Comparison of ENCODE assay signal across 8 cellular contexts in the genomic region with DNA sequence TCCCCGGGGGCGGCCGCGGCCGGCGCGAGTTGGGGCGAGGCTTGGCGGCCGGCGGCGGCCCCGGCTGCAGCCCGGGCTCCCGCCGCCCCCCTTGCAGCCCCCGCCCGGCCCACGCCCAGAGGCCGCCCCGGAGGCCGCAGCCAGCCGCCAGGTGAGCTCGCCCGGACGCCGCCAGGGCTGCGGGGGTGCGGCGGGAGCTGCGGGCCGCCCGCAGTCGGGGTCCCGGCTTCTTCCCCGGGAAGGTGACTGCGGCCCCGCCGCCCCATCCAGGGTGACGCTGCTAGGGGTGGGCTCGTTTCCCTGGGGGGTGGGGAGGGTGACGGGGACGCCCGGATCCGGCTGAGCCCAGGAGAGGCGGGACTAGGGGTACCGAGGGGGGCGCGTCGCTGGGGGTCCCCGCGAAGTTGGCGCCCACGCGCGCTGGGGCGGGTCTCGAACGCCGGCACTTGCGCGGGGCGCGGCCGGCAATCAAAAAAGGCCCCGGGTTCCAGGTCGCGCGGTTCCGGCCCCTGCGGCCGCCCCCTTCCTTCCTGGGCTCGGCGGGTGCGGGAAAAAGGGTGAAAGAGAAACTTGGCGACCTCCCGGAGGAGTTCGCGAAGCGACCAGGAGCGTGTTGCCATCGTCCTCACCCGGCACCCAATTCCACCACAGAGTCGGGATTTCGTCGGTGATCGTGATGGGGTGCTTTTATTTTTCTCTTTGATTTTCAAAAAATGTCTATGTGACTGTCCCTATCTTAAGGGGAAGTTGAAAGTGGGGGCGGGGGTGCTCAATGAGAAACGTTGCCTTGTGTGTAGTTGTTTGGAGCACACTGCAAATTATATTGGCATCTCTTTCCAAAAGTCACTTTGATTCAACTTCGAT. TPM values are rescaled to one million over a fixed set of nuclear protein-coding genes. Genes with fewer than 3 reads are reported as not detected.
DNase-seq lines count a peak whose midpoint lies in the region; ATAC-seq and TF ChIP-seq lines count a peak whose summit lies in the region.

No MANE protein-coding gene starts in this region.

- peak overlapping the region; percentile 91 for H3K27ac ChIP-seq in lower lobe of right lung

- ATAC-seq in GM21360 (IDR thresholded peaks at IDR 0.05; ENCODE audit: unreplicated experiment), result peak; percentile 38
- ATAC-seq in lower lobe of right lung, result peak; percentile 79 to 81

- DNase-seq in Caki2 (ENCODE audit: low read depth) (peak; percentile 23), HT1080 (ENCODE audit: low read depth) (peak; percentile 24), dermis blood vessel endothelial cell (peak; percentile 40), lower lobe of right lung (peak; percentile 63), NCI-H2171 treated with DMSO at 0.1 percent for 48 hours (lab: John Stamatoyannopoulos, UW) (no peak)
- DNase-seq in activated CD4-positive, alpha-beta T cell treated with anti-CD3 and anti-CD28 coated beads for 4 hours, result peak; percentile 42 to 48
- peak in 2 of 3 experiments; percentile 30 to 43 for DNase-seq in stimulated activated CD4-positive, alpha-beta T cell treated with anti-CD3 and anti-CD28 coated beads, TNF-alpha, amount 100 ng/mL, for 4 hours (ENCODE audit: low read depth in 3 of 3)

- no peaks in the 10 kb centered on the region for H3K9me3 ChIP-seq in lower lobe of right lung

- TF ChIP-seq CTCF in lower lobe of right lung (IDR thresholded peaks at IDR 0.05), result no peak

- no peaks in the 10 kb centered on the region for H3K27me3 ChIP-seq in lower lobe of right lung (ENCODE audit: low read depth)

- peaks cover 19% of the 10 kb centered on the region for H3K4me1 ChIP-seq in lower lobe of right lung

- H3K36me3 ChIP-seq in lower lobe of right lung, result no peaks in the 10 kb centered on the region

- in situ Hi-C loops in Caki2 (cut with HindIII; ENCODE audit: low pct_unique_long_range_greater_than_20kb, low sequenced_read_pairs), result no loop called here

- peak overlapping the region; percentile 84 for H3K4me3 ChIP-seq in lower lobe of right lung

- intact Hi-C loops in lower lobe of right lung (cut with DNase I), result no loop called here

RNA-seq across cellular contexts. Expression of a gene that starts 0.6 kb away (rescaled TPM):
- total RNA-seq in Caki2 (2014; rRNA removed; shearing (Covaris generic); ENCODE audit: low replicate concordance), result 2.3 and 5.9 TPM in 2 replicates
- 7.0 and 7.6 TPM in 2 replicates for total RNA-seq in HT1080 (2014; rRNA removed; shearing (Covaris generic))
- 5.5 and 6.0 TPM in 2 replicates for polyA plus RNA-seq in HT1080 (2015; cell fraction: cytosol; rRNA removed)
- polyA plus RNA-seq in HT1080 (2015; cell fraction: nucleus; rRNA removed), result 17.6 and 18.9 TPM in 2 replicates
- 9.0 and 13.6 TPM in 2 replicates for total RNA-seq in dermis blood vessel endothelial cell
- 37.3 TPM for total RNA-seq in lower lobe of right lung

RNA-seq across cellular contexts. Expression of a gene that starts 0.6 kb away (rescaled TPM):
- total RNA-seq in Caki2 (2014; rRNA removed; shearing (Covaris generic); ENCODE audit: low replicate concordance), result 87.3 and 102 TPM in 2 replicates
- 68.3 and 96.4 TPM in 2 replicates for total RNA-seq in HT1080 (2014; rRNA removed; shearing (Covaris generic))
- polyA plus RNA-seq in HT1080 (2015; cell fraction: cytosol; rRNA removed), result 118 and 130 TPM in 2 replicates
- polyA plus RNA-seq in HT1080 (2015; cell fraction: nucleus; rRNA removed), result 32.4 and 33.9 TPM in 2 replicates
- total RNA-seq in dermis blood vessel endothelial cell (41.9 and 61.8 TPM in 2 replicates), lower lobe of right lung (47.2 TPM)

RNA-seq across cellular contexts. Expression of a gene that starts 45.1 kb away (rescaled TPM):
- not detected in 2 replicates for total RNA-seq in Caki2 (2014; rRNA removed; shearing (Covaris generic); ENCODE audit: low replicate concordance)
- total RNA-seq in HT1080 (2014; rRNA removed; shearing (Covaris generic)), result 0.16 TPM in 1 of 2 replicates, not detected in the other
- polyA plus RNA-seq in HT1080 (2015; cell fraction: cytosol; rRNA removed), result not detected in 2 replicates
- not detected in 2 replicates for polyA plus RNA-seq in HT1080 (2015; cell fraction: nucleus; rRNA removed)
- not detected in 2 replicates for total RNA-seq in dermis blood vessel endothelial cell
- total RNA-seq in lower lobe of right lung, result not detected

RNA-seq across cellular contexts. Expression of a gene that starts 47.9 kb away (rescaled TPM):
- total RNA-seq in Caki2 (2014; rRNA removed; shearing (Covaris generic); ENCODE audit: low replicate concordance), result not detected in 2 replicates
- total RNA-seq in HT1080 (2014; rRNA removed; shearing (Covaris generic)), result not detected in 2 replicates
- not detected in 2 replicates for polyA plus RNA-seq in HT1080 (2015; cell fraction: cytosol; rRNA removed)
- polyA plus RNA-seq in HT1080 (2015; cell fraction: nucleus; rRNA removed), result not detected in 2 replicates
- not detected in 2 replicates for total RNA-seq in dermis blood vessel endothelial cell
- not detected for total RNA-seq in lower lobe of right lung
